ENCODE assay signal across 20 cellular contexts in the genomic region with DNA sequence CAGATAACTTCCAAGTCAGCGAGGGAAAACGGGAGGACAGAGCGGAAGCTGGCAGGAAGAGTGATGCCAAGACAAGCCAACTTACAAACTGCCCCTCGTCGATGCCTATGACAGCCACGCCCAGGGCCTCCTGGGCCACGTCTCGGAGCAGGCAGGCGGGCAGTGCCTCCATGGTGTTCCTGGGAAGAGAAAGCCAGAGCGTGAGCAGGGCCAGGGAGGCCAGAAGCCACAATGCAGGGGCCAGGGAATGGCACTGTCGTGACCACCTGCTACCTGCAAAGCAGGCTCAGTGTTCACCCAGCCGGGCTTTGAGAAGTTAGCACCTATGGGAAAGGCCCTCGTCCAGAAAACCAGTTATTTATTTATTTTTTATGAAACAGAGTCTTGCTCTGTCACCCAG. TPM values are rescaled to one million over a fixed set of nuclear protein-coding genes. Genes with fewer than 3 reads are reported as not detected.
DNase-seq lines count a peak whose midpoint lies in the region; ATAC-seq, FAIRE-seq and TF ChIP-seq lines count a peak whose summit lies in the region.
"Had no signal": no experiment of that assay in that cellular context is flagged by ENCODE, and none has a peak within 500 bp of the region (broad histone marks: within the 10 kb centered on the region; RNA-seq: fewer than 3 reads in every experiment).

No MANE protein-coding gene starts in this region.

- no peak overlapping the region for H2BK120ac ChIP-seq in mesenchymal stem cell (ENCODE audit: low read depth, low read length)

- intact Hi-C loops in body of pancreas (cut with DNase I): no loop called here
- intact Hi-C loops in CD14-positive monocyte (cut with micrococcal nuclease): no loop called here
- intact Hi-C loops in kidney (cut with DNase I): no loop called here

- H4K91ac ChIP-seq in mesenchymal stem cell (ENCODE audit: low read length): no peak overlapping the region

- H3K36me3 ChIP-seq in body of pancreas (replicated peaks in 1 of 2; ENCODE audit: insufficient read depth in 1 of 2, low read depth in 2 of 2): no peaks in the 10 kb centered on the region
- H3K36me3 ChIP-seq in mesenchymal stem cell (ENCODE audit: control insufficient read depth in 1 of 2, insufficient read depth in 2 of 2, low read depth in 1 of 2, low read length in 2 of 2): no peaks in the 10 kb centered on the region
- H3K36me3 ChIP-seq in kidney (ENCODE audit: control insufficient read depth in 1 of 2, insufficient read depth in 2 of 2, low read length in 2 of 2): no peaks in the 10 kb centered on the region

- H3K4me1 ChIP-seq in body of pancreas: peaks cover 56% of the 10 kb centered on the region
- H3K4me1 ChIP-seq in mesenchymal stem cell (ENCODE audit: control insufficient read depth, insufficient read depth, low read depth, low read length): peaks cover 43% of the 10 kb centered on the region
- peaks cover 18 to 24% of the 10 kb centered on the region in 2 donors for H3K4me1 ChIP-seq in kidney (ENCODE audit: control insufficient read depth in 1 of 2, insufficient read depth in 1 of 2, low read depth in 1 of 2, low read length in 2 of 2)

- H3K27ac ChIP-seq in body of pancreas (peak overlapping the region; percentile 53 to 89 (median 79)), mesenchymal stem cell (ENCODE audit: low read length, poor library complexity, severe bottlenecking) (no peak overlapping the region), kidney (ENCODE audit: low read depth in 2 of 2, low read length in 2 of 2) (no peak overlapping the region)
- H3K27ac ChIP-seq: 22Rv1, HL-60 had no signal

- H2BK12ac ChIP-seq in mesenchymal stem cell (ENCODE audit: low read length in 2 of 2): no peak overlapping the region

- H3K4me3 Mint-ChIP-seq in activated T-cell treated with anti-CD3 and anti-CD28 coated beads, Interleukin-2, amount 50 U/mL, for 24 hours: no peak overlapping the region
- H3K4me3 Mint-ChIP-seq in CD14-positive monocyte: no peak overlapping the region
- H3K4me3 Mint-ChIP-seq: CD8-positive, alpha-beta memory T cell; HFFc6 had no signal

- H3K9me3 Mint-ChIP-seq in activated T-cell treated with anti-CD3 and anti-CD28 coated beads, Interleukin-2, amount 50 U/mL, for 24 hours: no peaks in the 10 kb centered on the region
- H3K9me3 Mint-ChIP-seq in CD14-positive monocyte: no peaks in the 10 kb centered on the region
- H3K9me3 Mint-ChIP-seq: CD8-positive, alpha-beta memory T cell; HFFc6 had no signal

- H4K8ac ChIP-seq in mesenchymal stem cell (ENCODE audit: low read length): no peak overlapping the region

- peaks cover 15% of the 10 kb centered on the region for H3K79me1 ChIP-seq in mesenchymal stem cell (replicated peaks; ENCODE audit: low read length, poor library complexity, severe bottlenecking)

- peak overlapping the region; percentile 5 for H2AK5ac ChIP-seq in mesenchymal stem cell (ENCODE audit: low read length, severe bottlenecking)

- no peak overlapping the region for H2AFZ ChIP-seq in mesenchymal stem cell (ENCODE audit: low read depth, low read length)

- H3K9ac ChIP-seq in mesenchymal stem cell (ENCODE audit: low read length) (no peak overlapping the region), kidney (ENCODE audit: low read length in 2 of 2) (no peak overlapping the region)

- H3K4ac ChIP-seq in mesenchymal stem cell (ENCODE audit: low read depth in 1 of 2, low read length in 2 of 2): no peak overlapping the region

- no peak for FAIRE-seq in kidney (lab: Jason Lieb, UNC)
- FAIRE-seq: GM19239, H1 had no signal

- peak in 1 of 3 donors; percentile 21 for TF ChIP-seq POLR2A in body of pancreas (IDR thresholded peaks at IDR 0.05)

- H3K27me3 ChIP-seq in body of pancreas: no peaks in the 10 kb centered on the region
- H3K27me3 ChIP-seq in mesenchymal stem cell (ENCODE audit: control insufficient read depth in 1 of 2, insufficient read depth in 1 of 2, low read length in 2 of 2): no peaks in the 10 kb centered on the region

- H3K27ac Mint-ChIP-seq in activated T-cell treated with anti-CD3 and anti-CD28 coated beads, Interleukin-2, amount 50 U/mL, for 24 hours: peak overlapping the region; percentile 44
- peak overlapping the region in 3 of 7 donors; percentile 3 to 66 (median 45) for H3K27ac Mint-ChIP-seq in CD14-positive monocyte
- H3K27ac Mint-ChIP-seq: HFFc6 had no signal

- peaks cover 81% of the 10 kb centered on the region for H3K36me3 Mint-ChIP-seq in activated T-cell treated with anti-CD3 and anti-CD28 coated beads, Interleukin-2, amount 50 U/mL, for 24 hours (ENCODE audit: low read depth)
- H3K36me3 Mint-ChIP-seq in CD14-positive monocyte: peaks cover 15 to 42% of the 10 kb centered on the region in 2 donors
- H3K36me3 Mint-ChIP-seq: CD8-positive, alpha-beta memory T cell had no signal

- H3K27me3 Mint-ChIP-seq in activated T-cell treated with anti-CD3 and anti-CD28 coated beads, Interleukin-2, amount 50 U/mL, for 24 hours: no peaks in the 10 kb centered on the region
- peaks cover 0 to 2% (median 0%) of the 10 kb centered on the region in 3 donors for H3K27me3 Mint-ChIP-seq in CD14-positive monocyte (ENCODE audit: low read depth in 3 of 3)
- H3K27me3 Mint-ChIP-seq: CD8-positive, alpha-beta memory T cell had no signal

- TF ChIP-seq CTCF in body of pancreas (IDR thresholded peaks at IDR 0.05) (no peak), CD14-positive monocyte (IDR thresholded peaks at IDR 0.05) (no peak), GM10266 (IDR thresholded peaks at IDR 0.05; ENCODE audit: control insufficient read depth, insufficient read depth, low read depth, missing control alignments) (no peak), kidney (IDR thresholded peaks at IDR 0.05; ENCODE audit: borderline replicate concordance, extremely low read depth, insufficient read depth) (no peak)

- H3K4me1 Mint-ChIP-seq in activated T-cell treated with anti-CD3 and anti-CD28 coated beads, Interleukin-2, amount 50 U/mL, for 24 hours (ENCODE audit: low read depth): peaks cover 30% of the 10 kb centered on the region
- H3K4me1 Mint-ChIP-seq in CD14-positive monocyte: peaks cover 33% of the 10 kb centered on the region

- no peaks in the 10 kb centered on the region for H3K9me3 ChIP-seq in body of pancreas
- no peaks in the 10 kb centered on the region for H3K9me3 ChIP-seq in mesenchymal stem cell (ENCODE audit: control insufficient read depth, low read length)
- H3K9me3 ChIP-seq in kidney (ENCODE audit: control insufficient read depth in 1 of 2, low read length in 2 of 2): no peaks in the 10 kb centered on the region
- H3K9me3 ChIP-seq: Caco-2, HAP-1 had no signal

- H3K4me3 ChIP-seq in body of pancreas: no peak overlapping the region
- no peak overlapping the region for H3K4me3 ChIP-seq in mesenchymal stem cell (ENCODE audit: insufficient read depth in 1 of 2, low read depth in 1 of 2, low read length in 2 of 2)
- no peak overlapping the region for H3K4me3 ChIP-seq in kidney (ENCODE audit: low read length in 2 of 2)
- H3K4me3 ChIP-seq: HAP-1 had no signal

- H3K23ac ChIP-seq in mesenchymal stem cell (ENCODE audit: low read length in 2 of 2): no peak overlapping the region

- H3K18ac ChIP-seq in mesenchymal stem cell (ENCODE audit: low read depth in 1 of 2, low read length in 2 of 2): no peak overlapping the region

- H2BK5ac ChIP-seq in mesenchymal stem cell (ENCODE audit: low read depth, low read length, poor library complexity, severe bottlenecking): no peak overlapping the region

- no peak overlapping the region for H2BK15ac ChIP-seq in mesenchymal stem cell (ENCODE audit: low read depth, poor library complexity, severe bottlenecking)

- no peak overlapping the region for H3K14ac ChIP-seq in mesenchymal stem cell (ENCODE audit: low read length in 2 of 2)

- no peak overlapping the region for H3K4me2 ChIP-seq in mesenchymal stem cell (ENCODE audit: low read length, poor library complexity, severe bottlenecking)

- WGBS in body of pancreas, 2 donors: 49 to 57% methylated on average over 13 of the region's 13 CpGs
- 94% methylated on average over 13 of the region's 13 CpGs for WGBS in mesenchymal stem cell

- no peak for DNase-seq in activated T-cell treated with anti-CD3 and anti-CD28 coated beads, Interleukin-2, amount 50 U/mL, for 24 hours
- DNase-seq in activated T-cell treated with anti-CD3 and anti-CD28 coated beads, Interleukin-2, amount 50 U/mL, for 1 hour: no peak
- peak; percentile 70 to 86 (median 80) for DNase-seq in body of pancreas
- no peak for DNase-seq in mesenchymal stem cell
- no peak for DNase-seq in CD14-positive monocyte (ENCODE audit: low spot score)
- DNase-seq in GM10266 (ENCODE audit: extremely low spot score): no peak
- no peak for DNase-seq in NCI-H524 (lab: John Stamatoyannopoulos, UW)
- no peak for DNase-seq in kidney
- DNase-seq: Caco-2; CD8-positive, alpha-beta memory T cell; DND-41; GDM1; HFFc6 had no signal

- ATAC-seq in body of pancreas: peak; percentile 20

RNA-seq across cellular contexts. Expression of gene TK1, which starts 4.3 kb away (rescaled TPM):
- total RNA-seq in body of pancreas (1 to 10 TPM in 1 of 2 donors, under 1 TPM in 1; 0.66 to 4.9 TPM), kidney (12.7 TPM)
- polyA plus RNA-seq in mesenchymal stem cell (2013, experiment 1 of 2): 20.4 TPM
- 21.2 TPM for polyA plus RNA-seq in mesenchymal stem cell (2013, experiment 2 of 2)
- polyA plus RNA-seq in CD14-positive monocyte (1 to 10 TPM; 1.4 to 2.0 TPM), kidney (ENCODE audit: insufficient read depth, low read depth, low replicate concordance) (9.3 TPM)

RNA-seq across cellular contexts. Expression of gene AFMID, which starts 4.7 kb away (rescaled TPM):
- total RNA-seq in body of pancreas (10 to 100 TPM; 78.9 to 94.6 TPM), kidney (63.9 TPM)
- 42.7 TPM for polyA plus RNA-seq in mesenchymal stem cell (2013, experiment 1 of 2)
- 42.4 TPM for polyA plus RNA-seq in mesenchymal stem cell (2013, experiment 2 of 2)
- polyA plus RNA-seq in CD14-positive monocyte (10 to 100 TPM in 1 of 2 donors, 1 to 10 TPM in 1; 7.1 to 14.2 TPM), kidney (ENCODE audit: insufficient read depth, low read depth, low replicate concordance) (118 TPM)

RNA-seq across cellular contexts. Expression of gene SYNGR2, which starts 14.1 kb away (rescaled TPM):
- total RNA-seq in body of pancreas: 10 to 100 TPM; 68.6 to 86.4 TPM
- 42.5 TPM for polyA plus RNA-seq in mesenchymal stem cell (2013, experiment 1 of 2)
- 43.7 TPM for polyA plus RNA-seq in mesenchymal stem cell (2013, experiment 2 of 2)
- 100 to 1,000 TPM; 350 to 402 TPM for polyA plus RNA-seq in CD14-positive monocyte
- 165 TPM for total RNA-seq in kidney
- polyA plus RNA-seq in kidney (ENCODE audit: insufficient read depth, low read depth, low replicate concordance): 149 TPM

RNA-seq across cellular contexts. Expression of gene BIRC5, which starts 31.5 kb away (rescaled TPM):
- not detected for total RNA-seq in body of pancreas
- 8.4 TPM for polyA plus RNA-seq in mesenchymal stem cell (2013, experiment 1 of 2)
- polyA plus RNA-seq in mesenchymal stem cell (2013, experiment 2 of 2): 6.9 TPM
- not detected for polyA plus RNA-seq in CD14-positive monocyte
- total RNA-seq in kidney: 1.7 TPM
- 0.26 TPM for polyA plus RNA-seq in kidney (ENCODE audit: insufficient read depth, low read depth, low replicate concordance)

RNA-seq across cellular contexts. Expression of gene C17orf99, which starts 36.3 kb away (rescaled TPM):
- total RNA-seq in body of pancreas (not detected), kidney (not detected)
- not detected for polyA plus RNA-seq in mesenchymal stem cell (2013, experiment 1 of 2)
- polyA plus RNA-seq in mesenchymal stem cell (2013, experiment 2 of 2): not detected
- polyA plus RNA-seq in CD14-positive monocyte (not detected), kidney (ENCODE audit: insufficient read depth, low read depth, low replicate concordance) (not detected)
- total RNA-seq: A673; Caco-2; CD8-positive, alpha-beta memory T cell; H1; HFFc6 had no signal
- polyA plus RNA-seq: BJ; CD8-positive, alpha-beta memory T cell; H1 had no signal

Comparison
In these comparisons a context has a peak if more than half of its experiments do, and no peak if none do; other contexts are left out.
1. DNase-seq: peak in body of pancreas (4 of 4); none in activated T-cell treated with anti-CD3 and anti-CD28 coated beads, Interleukin-2, amount 50 U/mL, for 24 hours (single experiment), activated T-cell treated with anti-CD3 and anti-CD28 coated beads, Interleukin-2, amount 50 U/mL, for 1 hour (single experiment), mesenchymal stem cell (single experiment), CD14-positive monocyte (single experiment), GM10266 (single experiment), NCI-H524 (0 of 2) and kidney (single experiment).
2. H3K27ac ChIP-seq: peak in body of pancreas (4 of 4); none in mesenchymal stem cell (single experiment) and kidney (0 of 2).